Comparison of ENCODE assay signal across 23 cellular contexts in genomic region chr5:134128648-134128995, GRCh38. TPM values are rescaled to one million over a fixed set of nuclear protein-coding genes. Genes with fewer than 3 reads are reported as not detected.
DNase-seq lines count a peak whose midpoint lies in the region; ATAC-seq, FAIRE-seq and TF ChIP-seq lines count a peak whose summit lies in the region.
"Had no signal": no experiment of that assay in that cellular context is flagged by ENCODE, and none has a peak within 500 bp of the region (broad histone marks: within the 10 kb centered on the region; RNA-seq: fewer than 3 reads in every experiment).

No MANE protein-coding gene starts in this region.

- WGBS in HepG2 (ENCODE audit: low lambda C conversion rate): 94% methylated on average over 5 of the region's 5 CpGs

- no TSS peak for BruUV-seq in HepG2 (replicated peaks; lab: Mats Ljungman, UMichigan)

- TF ChIP-seq EP300 in HepG2 (IDR thresholded peaks at IDR 0.05; ENCODE audit: low read depth in 2 of 2, low read length in 2 of 2): no peak
- TF ChIP-seq EP300 in HepG2 (CRISPR knock-in tag; IDR thresholded peaks at IDR 0.05; ENCODE audit: borderline replicate concordance): no peak

- TF ChIP-seq POLR2A in HepG2 (IDR thresholded peaks at IDR 0.05; ENCODE audit: insufficient read depth in 1 of 2, low read depth in 2 of 2, low read length in 2 of 2): no peak

- H3K9me3 Mint-ChIP-seq in activated CD4-positive, alpha-beta T cell treated with anti-CD3 and anti-CD28 coated beads, Interleukin-2, amount 10 ng/mL, durations not matched to agents 24 days and 14 days: no peaks in the 10 kb centered on the region
- peaks cover 0 to 2% (median 0%) of the 10 kb centered on the region in 5 donors for H3K9me3 Mint-ChIP-seq in CD8-positive, alpha-beta memory T cell
- H3K9me3 Mint-ChIP-seq in activated naive CD8-positive, alpha-beta T cell treated with anti-CD3 and anti-CD28 coated beads for 36 hours: no peaks in the 10 kb centered on the region
- H3K9me3 Mint-ChIP-seq in naive thymus-derived CD4-positive, alpha-beta T cell: peaks cover 0 to 2% (median 0%) of the 10 kb centered on the region in 11 donors
- H3K9me3 Mint-ChIP-seq: neural crest cell had no signal

- H2AFZ ChIP-seq in HepG2 (ENCODE audit: low read length): no peak overlapping the region

- CTCF ChIA-PET in CD8-positive, alpha-beta memory T cell (lab: Charles Lee): interaction anchor here (1.2 to 4.5 kb wide), 5 partner anchors 11 to 89 kb away, joined by 4 to 40 read pairs (median 10); no protein-coding TSS in a partner anchor
- CTCF ChIA-PET in naive thymus-derived CD4-positive, alpha-beta T cell (lab: Charles Lee): interaction anchor here (2.0 to 28.5 kb wide), 4 partner anchors 11 to 86 kb away, joined by 5 to 394 read pairs (median 78); partner anchors contain the start of gene TCF7
- CTCF ChIA-PET in HepG2 (lab: Yijun Ruan, JAX; ENCODE audit: low intra/inter-chr PET ratio, low total read pairs): no interaction called here

- H3K36me3 ChIP-seq in CD8-positive, alpha-beta memory T cell (ENCODE audit: insufficient read depth, low read length): peaks cover 56% of the 10 kb centered on the region
- H3K36me3 ChIP-seq in naive thymus-derived CD4-positive, alpha-beta T cell (ENCODE audit: control insufficient read depth in 2 of 3, insufficient read depth in 3 of 3, low read length in 3 of 3): peaks cover 3 to 81% (median 30%) of the 10 kb centered on the region in 3 experiments
- peaks cover 5 to 15% of the 10 kb centered on the region in 2 experiments; a peak in 4 of 5 replicates for H3K36me3 ChIP-seq in HepG2 (replicated peaks in 1 of 2; ENCODE audit: control insufficient read depth in 1 of 2, insufficient read depth in 2 of 2, low read length in 2 of 2)
- H3K36me3 ChIP-seq: SJCRH30 had no signal

- H3K9me3 ChIP-seq in CD8-positive, alpha-beta memory T cell (ENCODE audit: low read length): no peaks in the 10 kb centered on the region
- H3K9me3 ChIP-seq in naive thymus-derived CD4-positive, alpha-beta T cell (ENCODE audit: control insufficient read depth in 2 of 3, low read length in 3 of 3): no peaks in the 10 kb centered on the region
- no peaks in the 10 kb centered on the region for H3K9me3 ChIP-seq in HepG2 (ENCODE audit: low read length)
- H3K9me3 ChIP-seq: BLaER1 treated with 17β-estradiol and CSF1 and Interleukin-3, amounts not matched to agents 10 nM and 100 nM; heart right ventricle; SJCRH30; thoracic aorta had no signal

- in situ Hi-C loops in HepG2 (cut with HindIII; ENCODE audit: extremely low pct_ligation_motif_present, low pct_unique_long_range_greater_than_20kb): no loop called here

- H3K4me1 ChIP-seq in CD8-positive, alpha-beta memory T cell (ENCODE audit: insufficient read depth, low read length): peaks cover 100% of the 10 kb centered on the region
- H3K4me1 ChIP-seq in naive thymus-derived CD4-positive, alpha-beta T cell (ENCODE audit: control insufficient read depth in 2 of 2, insufficient read depth in 2 of 2, low read length in 2 of 2): peaks cover 77 to 98% of the 10 kb centered on the region in 2 donors
- H3K4me1 ChIP-seq in HepG2 (ENCODE audit: insufficient read depth, low read length): peaks cover 10% of the 10 kb centered on the region; the same call in 1 of the 2 replicates
- H3K4me1 ChIP-seq: SJCRH30 had no signal

- H3K4me3 ChIP-seq in CD8-positive, alpha-beta memory T cell (ENCODE audit: low read length): peak overlapping the region; percentile 72
- peak overlapping the region; percentile 86 for H3K4me3 ChIP-seq in naive thymus-derived CD4-positive, alpha-beta T cell (ENCODE audit: low read length)
- H3K4me3 ChIP-seq in HepG2 (replicated peaks in 1 of 3; ENCODE audit: insufficient read depth in 1 of 3, low read depth in 2 of 3, low read length in 3 of 3): no peak overlapping the region
- H3K4me3 ChIP-seq: BLaER1 treated with 17β-estradiol and CSF1 and Interleukin-3, amounts not matched to agents 10 nM and 100 nM; heart right ventricle; SJCRH30 had no signal

- no peak for FAIRE-seq in HepG2 (lab: Jason Lieb, UNC)
- FAIRE-seq: A204.1, endometrium had no signal

- H3K9ac ChIP-seq in HepG2 (ENCODE audit: insufficient read depth, low read depth, low read length): no peak overlapping the region
- H3K9ac ChIP-seq: BLaER1 treated with 17β-estradiol and CSF1 and Interleukin-3, amounts not matched to agents 10 nM and 100 nM had no signal

- ATAC-seq in naive thymus-derived CD4-positive, alpha-beta T cell: no peak
- ATAC-seq in HepG2: no peak

- H3K27me3 Mint-ChIP-seq in activated CD4-positive, alpha-beta T cell treated with anti-CD3 and anti-CD28 coated beads, Interleukin-2, amount 10 ng/mL, durations not matched to agents 24 days and 14 days: no peaks in the 10 kb centered on the region
- H3K27me3 Mint-ChIP-seq in CD8-positive, alpha-beta memory T cell: peaks cover 0 to 2% of the 10 kb centered on the region in 2 donors
- H3K27me3 Mint-ChIP-seq in activated naive CD8-positive, alpha-beta T cell treated with anti-CD3 and anti-CD28 coated beads for 36 hours: no peaks in the 10 kb centered on the region
- no peaks in the 10 kb centered on the region for H3K27me3 Mint-ChIP-seq in naive thymus-derived CD4-positive, alpha-beta T cell

- TF ChIP-seq CTCF in HepG2 (CRISPR knock-in tag; IDR thresholded peaks at IDR 0.05): no peak

- POLR2A ChIA-PET in CD8-positive, alpha-beta memory T cell (lab: Charles Lee): interaction anchor here (0.9 to 16.0 kb wide), 5 partner anchors 11 to 89 kb away, joined by 3 to 272 read pairs (median 7); partner anchors contain the start of gene TCF7
- POLR2A ChIA-PET in naive thymus-derived CD4-positive, alpha-beta T cell (lab: Charles Lee): interaction anchor here (1.7 to 48.2 kb wide), 4 partner anchors 48 to 97 kb away, joined by 5 to 1333 read pairs (median 12); partner anchors contain the start of genes PPP2CA and SKP1
- POLR2A ChIA-PET in HepG2 (lab: Yijun Ruan, JAX): interaction anchor here (1.4 kb wide), 1 partner anchor 14 kb away, joined by 3 read pairs; the partner anchor contains the start of gene TCF7

- peak overlapping the region; percentile 26 for H3K27ac ChIP-seq in CD8-positive, alpha-beta memory T cell (ENCODE audit: low read depth, low read length)
- H3K27ac ChIP-seq in naive thymus-derived CD4-positive, alpha-beta T cell (ENCODE audit: low read depth, low read length): peak overlapping the region; percentile 97
- H3K27ac ChIP-seq in HepG2 (ENCODE audit: extremely low read length, insufficient read depth, low read length): no peak overlapping the region
- H3K27ac ChIP-seq: BLaER1 treated with 17β-estradiol and CSF1 and Interleukin-3, amounts not matched to agents 10 nM and 100 nM; SJCRH30; thoracic aorta had no signal

- TF ChIP-seq RAD21 in HepG2 (CRISPR knock-in tag; IDR thresholded peaks at IDR 0.05): no peak

- no peak overlapping the region for H3K4me2 ChIP-seq in HepG2 (ENCODE audit: low read depth, low read length)

- H3K27me3 ChIP-seq in CD8-positive, alpha-beta memory T cell (ENCODE audit: insufficient read depth, low read length, poor library complexity, severe bottlenecking): no peaks in the 10 kb centered on the region
- no peaks in the 10 kb centered on the region for H3K27me3 ChIP-seq in naive thymus-derived CD4-positive, alpha-beta T cell (ENCODE audit: control insufficient read depth in 2 of 2, insufficient read depth in 2 of 2, low read length in 2 of 2)
- H3K27me3 ChIP-seq in HepG2 (ENCODE audit: control insufficient read depth in 1 of 2, insufficient read depth in 2 of 2, low read length in 2 of 2): no peaks in the 10 kb centered on the region
- H3K27me3 ChIP-seq: BLaER1 treated with 17β-estradiol and CSF1 and Interleukin-3, amounts not matched to agents 10 nM and 100 nM; heart right ventricle; SJCRH30 had no signal

- intact Hi-C loops in activated CD4-positive, alpha-beta T cell treated with anti-CD3 and anti-CD28 coated beads, Interleukin-2, amount 10 ng/mL, durations not matched to agents 24 days and 14 days (cut with micrococcal nuclease): no loop called here
- intact Hi-C loops in naive thymus-derived CD4-positive, alpha-beta T cell (cut with micrococcal nuclease): no loop called here
- intact Hi-C loops in HepG2 (cut with micrococcal nuclease; ENCODE audit: unreplicated experiment): no loop called here

- H3K4me1 Mint-ChIP-seq in activated CD4-positive, alpha-beta T cell treated with anti-CD3 and anti-CD28 coated beads, Interleukin-2, amount 10 ng/mL, durations not matched to agents 24 days and 14 days: peaks cover 88% of the 10 kb centered on the region
- peaks cover 94 to 100% (median 100%) of the 10 kb centered on the region in 3 donors for H3K4me1 Mint-ChIP-seq in CD8-positive, alpha-beta memory T cell
- H3K4me1 Mint-ChIP-seq in activated naive CD8-positive, alpha-beta T cell treated with anti-CD3 and anti-CD28 coated beads for 36 hours: peaks cover 100% of the 10 kb centered on the region
- H3K4me1 Mint-ChIP-seq in naive thymus-derived CD4-positive, alpha-beta T cell: peaks cover 40 to 93% (median 87%) of the 10 kb centered on the region in 7 donors

- DNase-seq in activated CD4-positive, alpha-beta T cell treated with anti-CD3 and anti-CD28 coated beads, Interleukin-2, amount 10 ng/mL, durations not matched to agents 24 days and 14 days: no peak
- no peak for DNase-seq in activated CD4-positive, alpha-beta T cell treated with anti-CD3 and anti-CD28 coated beads, Interleukin-2, amount 50 U/mL, for 1 hour
- no peak for DNase-seq in CD8-positive, alpha-beta memory T cell
- peak; percentile 17 for DNase-seq in activated naive CD8-positive, alpha-beta T cell treated with anti-CD3 and anti-CD28 coated beads for 36 hours
- DNase-seq in naive thymus-derived CD4-positive, alpha-beta T cell: no peak
- DNase-seq in cerebellum (ENCODE audit: low spot score) (no peak), HepG2 (ENCODE audit: low spot score) (no peak), NCI-H1105 treated with DMSO at 0.1 percent for 48 hours (lab: John Stamatoyannopoulos, UW) (no peak)
- DNase-seq: activated CD4-positive, alpha-beta T cell treated with anti-CD3 and anti-CD28 coated beads for 1 hour; DMS79; heart right ventricle; islet precursor cell; mesendoderm; NCI-H1417; NCI-H526 treated with DMSO at 0.1 percent for 48 hours; SJCRH30; T1000 had no signal

- H3K36me3 Mint-ChIP-seq in activated CD4-positive, alpha-beta T cell treated with anti-CD3 and anti-CD28 coated beads, Interleukin-2, amount 10 ng/mL, durations not matched to agents 24 days and 14 days (ENCODE audit: low read depth): peaks cover 60% of the 10 kb centered on the region
- peaks cover 15 to 98% (median 22%) of the 10 kb centered on the region in 3 donors for H3K36me3 Mint-ChIP-seq in CD8-positive, alpha-beta memory T cell
- H3K36me3 Mint-ChIP-seq in activated naive CD8-positive, alpha-beta T cell treated with anti-CD3 and anti-CD28 coated beads for 36 hours: peaks cover 25% of the 10 kb centered on the region
- H3K36me3 Mint-ChIP-seq in naive thymus-derived CD4-positive, alpha-beta T cell: peaks cover 10 to 78% (median 52%) of the 10 kb centered on the region in 5 donors

- H3K4me3 Mint-ChIP-seq in activated CD4-positive, alpha-beta T cell treated with anti-CD3 and anti-CD28 coated beads, Interleukin-2, amount 10 ng/mL, durations not matched to agents 24 days and 14 days: peak overlapping the region; percentile 79
- peak overlapping the region; percentile 91 to 99 (median 96) for H3K4me3 Mint-ChIP-seq in CD8-positive, alpha-beta memory T cell
- H3K4me3 Mint-ChIP-seq in activated naive CD8-positive, alpha-beta T cell treated with anti-CD3 and anti-CD28 coated beads for 36 hours: peak overlapping the region; percentile 68
- peak overlapping the region; percentile 93 to 100 (median 98) for H3K4me3 Mint-ChIP-seq in naive thymus-derived CD4-positive, alpha-beta T cell
- H3K4me3 Mint-ChIP-seq: neural crest cell had no signal

- no peaks in the 10 kb centered on the region for H3K79me2 ChIP-seq in HepG2 (ENCODE audit: insufficient read depth, low read length)

- peak overlapping the region; percentile 91 for H3K27ac Mint-ChIP-seq in activated CD4-positive, alpha-beta T cell treated with anti-CD3 and anti-CD28 coated beads, Interleukin-2, amount 10 ng/mL, durations not matched to agents 24 days and 14 days
- peak overlapping the region; percentile 92 to 100 (median 98) for H3K27ac Mint-ChIP-seq in CD8-positive, alpha-beta memory T cell
- peak overlapping the region; percentile 89 for H3K27ac Mint-ChIP-seq in activated naive CD8-positive, alpha-beta T cell treated with anti-CD3 and anti-CD28 coated beads for 36 hours
- peak overlapping the region; percentile 90 to 99 (median 98) for H3K27ac Mint-ChIP-seq in naive thymus-derived CD4-positive, alpha-beta T cell

- H4K20me1 ChIP-seq in HepG2 (ENCODE audit: insufficient read depth, low read length): no peaks in the 10 kb centered on the region

RNA-seq across cellular contexts. Expression of gene TCF7, which starts 14.1 kb away (rescaled TPM):
- 112 and 113 TPM in 2 replicates for total RNA-seq in activated CD4-positive, alpha-beta T cell treated with anti-CD3 and anti-CD28 coated beads, Interleukin-2, amount 10 ng/mL, durations not matched to agents 24 days and 14 days
- total RNA-seq in CD8-positive, alpha-beta memory T cell: 10 to 100 TPM; 85.2 to 89.7 TPM
- 344 TPM for polyA plus RNA-seq in CD8-positive, alpha-beta memory T cell
- 10 to 100 TPM; 66.4 to 68.7 TPM for total RNA-seq in activated naive CD8-positive, alpha-beta T cell treated with anti-CD3 and anti-CD28 coated beads for 36 hours
- total RNA-seq in naive thymus-derived CD4-positive, alpha-beta T cell: 1,000 to 10,000 TPM in 2 of 5 experiments, 100 to 1,000 TPM in 3; 203 to 1,066 (median 643) TPM
- 100 to 1,000 TPM; 356 to 560 TPM for polyA plus RNA-seq in naive thymus-derived CD4-positive, alpha-beta T cell
- 1.5 TPM for total RNA-seq in cerebellum
- 6.8 and 7.9 TPM in 2 replicates for total RNA-seq in HepG2 (2016; rRNA removed; fragmentation: Illumina TruSeq; extraction: Trizol)
- 5.3 and 5.4 TPM in 2 replicates for total RNA-seq in HepG2 (2016; cell fraction: cytosol; rRNA removed; fragmentation: Illumina TruSeq; extraction: Trizol; ENCODE audit: low read depth)
- 7.1 and 8.8 TPM in 2 replicates for total RNA-seq in HepG2 (2016; cell fraction: insoluble cytoplasmic fraction; rRNA removed; fragmentation: Illumina TruSeq; extraction: Trizol)
- 15.7 and 15.8 TPM in 2 replicates for total RNA-seq in HepG2 (2016; cell fraction: membrane; rRNA removed; fragmentation: Illumina TruSeq; extraction: Trizol)
- total RNA-seq in HepG2 (2016; cell fraction: nucleus; rRNA removed; fragmentation: Illumina TruSeq; extraction: Trizol): 10.0 and 10.9 TPM in 2 replicates
- polyA plus RNA-seq in HepG2 (2011; rRNA removed): 6.3 and 9.0 TPM in 2 replicates
- polyA plus RNA-seq in HepG2 (2011; cell fraction: cytosol; rRNA removed): 4.8 and 5.8 TPM in 2 replicates
- polyA plus RNA-seq in HepG2 (2011; cell fraction: nucleus; rRNA removed): 7.5 and 7.7 TPM in 2 replicates
- polyA plus RNA-seq in HepG2 (2012): 8.6 and 11.4 TPM in 2 replicates
- polyA plus RNA-seq in HepG2 (2016; cell fraction: cytosol; fragmentation: Illumina TruSeq; extraction: Trizol; ENCODE audit: low read depth): 21.6 and 22.8 TPM in 2 replicates
- polyA plus RNA-seq in HepG2 (2016; cell fraction: insoluble cytoplasmic fraction; fragmentation: Illumina TruSeq; extraction: Trizol; ENCODE audit: low read depth): 21.8 and 29.7 TPM in 2 replicates
- 44.0 and 50.2 TPM in 2 replicates for polyA plus RNA-seq in HepG2 (2016; cell fraction: membrane; fragmentation: Illumina TruSeq; extraction: Trizol; ENCODE audit: low read depth)
- polyA plus RNA-seq in HepG2 (2016; cell fraction: nucleus; fragmentation: Illumina TruSeq; extraction: Trizol; ENCODE audit: insufficient read depth, low read depth): 25.7 and 28.7 TPM in 2 replicates
- polyA minus RNA-seq in HepG2 (2011; rRNA and poly(A)+ RNA removed; ENCODE audit: low replicate concordance): 0.19 and 20.5 TPM in 2 replicates
- 3.3 and 5.4 TPM in 2 replicates for polyA minus RNA-seq in HepG2 (2011; cell fraction: cytosol; rRNA and poly(A)+ RNA removed)
- 15.2 and 18.2 TPM in 2 replicates for polyA minus RNA-seq in HepG2 (2011; cell fraction: nucleus; rRNA and poly(A)+ RNA removed)
- total RNA-seq: HT1080 had no signal

RNA-seq across cellular contexts. Expression of gene SKP1, which starts 48.1 kb away (rescaled TPM):
- total RNA-seq in activated CD4-positive, alpha-beta T cell treated with anti-CD3 and anti-CD28 coated beads, Interleukin-2, amount 10 ng/mL, durations not matched to agents 24 days and 14 days: 266 and 289 TPM in 2 replicates
- total RNA-seq in CD8-positive, alpha-beta memory T cell: 100 to 1,000 TPM; 264 to 280 TPM
- 1,187 TPM for polyA plus RNA-seq in CD8-positive, alpha-beta memory T cell
- 100 to 1,000 TPM; 253 to 260 TPM for total RNA-seq in activated naive CD8-positive, alpha-beta T cell treated with anti-CD3 and anti-CD28 coated beads for 36 hours
- total RNA-seq in naive thymus-derived CD4-positive, alpha-beta T cell: 100 to 1,000 TPM; 224 to 287 (median 268) TPM
- polyA plus RNA-seq in naive thymus-derived CD4-positive, alpha-beta T cell: 1,000 to 10,000 TPM; 1,257 to 1,361 TPM
- total RNA-seq in cerebellum (167 TPM), HepG2 (2016; rRNA removed; fragmentation: Illumina TruSeq; extraction: Trizol) (340 and 507 TPM in 2 replicates)
- total RNA-seq in HepG2 (2016; cell fraction: cytosol; rRNA removed; fragmentation: Illumina TruSeq; extraction: Trizol; ENCODE audit: low read depth): 137 and 143 TPM in 2 replicates
- total RNA-seq in HepG2 (2016; cell fraction: insoluble cytoplasmic fraction; rRNA removed; fragmentation: Illumina TruSeq; extraction: Trizol): 343 and 521 TPM in 2 replicates
- 93.7 and 100 TPM in 2 replicates for total RNA-seq in HepG2 (2016; cell fraction: membrane; rRNA removed; fragmentation: Illumina TruSeq; extraction: Trizol)
- total RNA-seq in HepG2 (2016; cell fraction: nucleus; rRNA removed; fragmentation: Illumina TruSeq; extraction: Trizol): 151 and 157 TPM in 2 replicates
- polyA plus RNA-seq in HepG2 (2011; rRNA removed): 93.6 and 134 TPM in 2 replicates
- 88.5 and 154 TPM in 2 replicates for polyA plus RNA-seq in HepG2 (2011; cell fraction: cytosol; rRNA removed)
- 34.1 and 52.2 TPM in 2 replicates for polyA plus RNA-seq in HepG2 (2011; cell fraction: nucleus; rRNA removed)
- 309 and 384 TPM in 2 replicates for polyA plus RNA-seq in HepG2 (2012)
- polyA plus RNA-seq in HepG2 (2016; cell fraction: cytosol; fragmentation: Illumina TruSeq; extraction: Trizol; ENCODE audit: low read depth): 114 and 131 TPM in 2 replicates
- 701 and 780 TPM in 2 replicates for polyA plus RNA-seq in HepG2 (2016; cell fraction: insoluble cytoplasmic fraction; fragmentation: Illumina TruSeq; extraction: Trizol; ENCODE audit: low read depth)
- polyA plus RNA-seq in HepG2 (2016; cell fraction: membrane; fragmentation: Illumina TruSeq; extraction: Trizol; ENCODE audit: low read depth): 95.3 and 99.7 TPM in 2 replicates
- polyA plus RNA-seq in HepG2 (2016; cell fraction: nucleus; fragmentation: Illumina TruSeq; extraction: Trizol; ENCODE audit: insufficient read depth, low read depth): 220 and 238 TPM in 2 replicates
- 30.3 and 67.0 TPM in 2 replicates for polyA minus RNA-seq in HepG2 (2011; rRNA and poly(A)+ RNA removed; ENCODE audit: low replicate concordance)
- polyA minus RNA-seq in HepG2 (2011; cell fraction: cytosol; rRNA and poly(A)+ RNA removed): 87.3 and 99.7 TPM in 2 replicates
- 122 and 128 TPM in 2 replicates for polyA minus RNA-seq in HepG2 (2011; cell fraction: nucleus; rRNA and poly(A)+ RNA removed)

Comparison
In these comparisons a context has a peak if more than half of its experiments do, and no peak if none do; other contexts are left out.
1. H3K4me3 ChIP-seq: peak in CD8-positive, alpha-beta memory T cell (single experiment) and naive thymus-derived CD4-positive, alpha-beta T cell (single experiment); none in HepG2 (0 of 3).
2. Peak in every context shown above with its lines, with median percentiles within 50 percentile points of each other: H3K27ac Mint-ChIP-seq and H3K4me3 Mint-ChIP-seq.